In the genomic region with DNA sequence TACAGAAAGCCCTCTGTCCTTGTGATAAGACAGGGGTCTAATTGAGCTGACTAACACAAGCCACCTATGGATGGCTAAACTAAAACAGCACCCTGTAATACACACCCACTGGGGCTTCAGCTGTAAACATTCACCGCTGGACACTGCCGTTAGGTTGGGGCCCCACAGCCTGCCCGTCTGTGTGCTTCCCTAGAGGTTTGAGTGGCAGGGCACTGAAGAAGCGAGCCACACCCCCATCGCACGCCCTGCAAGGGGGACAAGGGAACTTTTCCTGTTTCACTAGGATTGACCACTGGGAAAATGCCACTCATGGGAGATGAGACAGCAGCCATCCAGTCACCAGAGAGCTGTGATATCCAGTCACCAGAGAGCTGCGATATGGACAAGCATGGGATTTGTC, we compare ENCODE assay signal across 19 cellular contexts.
"Had no signal": no experiment of that assay in that cellular context is flagged by ENCODE, and none has a peak within 500 bp of the region (broad histone marks: within the 10 kb centered on the region; RNA-seq: fewer than 3 reads in every experiment).

No MANE protein-coding gene starts in this region.

- H3K27ac Mint-ChIP-seq: nephron had no signal

- H2AFZ ChIP-seq: parathyroid adenoma had no signal

- H3K27me3 ChIP-seq: right lobe of liver, tibial artery had no signal

- H3K4me1 Mint-ChIP-seq: brain had no signal

- DNase-seq: activated CD4-positive, alpha-beta memory T cell treated with anti-CD3 and anti-CD28 coated beads, Interleukin-2, amount 10 ng/mL, durations not matched to agents 7 days and 5 days; activated CD4-positive, alpha-beta T cell treated with anti-CD3 and anti-CD28 coated beads for 1 hour; anterior cingulate cortex; erythroblast; foreskin melanocyte; glutamatergic neuron; hypothalamus; islet precursor cell; lower lobe of right lung; right lobe of liver; stimulated activated CD4-positive, alpha-beta T cell treated with anti-CD3 and anti-CD28 coated beads, Interleukin-4, amount 100 ng/mL, for 1 hour; substantia nigra; tibial artery had no signal

- H3K79me2 ChIP-seq: parathyroid adenoma had no signal

- H3K27ac ChIP-seq: coronary artery, lower lobe of right lung, parathyroid adenoma, right lobe of liver, tibial artery, VCaP had no signal

- H3K4me1 ChIP-seq: lower lobe of right lung, parathyroid adenoma, right lobe of liver, tibial artery had no signal

- H3K4me2 ChIP-seq: smooth muscle cell had no signal

- H3K9me3 Mint-ChIP-seq: activated CD4-positive, alpha-beta memory T cell treated with anti-CD3 and anti-CD28 coated beads, Interleukin-2, amount 10 ng/mL, durations not matched to agents 7 days and 5 days; nephron had no signal

- H3K27me3 Mint-ChIP-seq: activated CD4-positive, alpha-beta memory T cell treated with anti-CD3 and anti-CD28 coated beads, Interleukin-2, amount 10 ng/mL, durations not matched to agents 7 days and 5 days; brain had no signal

- H3K36me3 ChIP-seq: lower lobe of right lung, right lobe of liver, tibial artery had no signal

- H3K36me3 Mint-ChIP-seq: brain had no signal

- H3K4me3 ChIP-seq: coronary artery, lower lobe of right lung, right lobe of liver, smooth muscle cell, tibial artery had no signal

- H3K4me3 Mint-ChIP-seq: brain, nephron had no signal
